ENCODE assay signal across 2 cellular contexts in the genomic region with DNA sequence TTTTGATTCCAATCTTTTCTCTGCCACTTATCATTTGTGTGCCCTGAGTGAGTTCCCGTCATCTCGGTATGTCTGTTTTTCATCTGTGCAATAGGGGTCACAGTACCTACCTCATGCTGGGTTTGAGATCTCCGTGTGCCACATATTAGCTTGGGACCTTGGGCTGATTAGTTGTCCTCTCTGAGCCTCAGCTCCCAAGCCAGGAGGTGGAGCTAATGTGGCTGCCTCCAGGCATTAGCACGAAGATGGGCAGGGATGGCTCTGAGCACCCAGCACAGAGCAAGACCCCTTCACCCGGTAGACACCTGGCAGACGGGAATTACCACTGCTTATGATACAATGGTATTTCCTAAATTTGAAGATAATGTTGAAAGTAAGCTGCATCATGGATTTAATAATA.
TF ChIP-seq lines count a peak whose summit lies in the region.

No MANE protein-coding gene starts in this region.

TF ChIP-seq in HCT116, 20 proteins besides CTCF, POLR2A, EP300 and RAD21 (continued from another document):
- TF ChIP-seq ZBTB33 (IDR thresholded peaks at IDR 0.05; ENCODE audit: extremely low read depth, insufficient replicate concordance, low read length) (no peak), ELF1 (IDR thresholded peaks at IDR 0.05; ENCODE audit: borderline replicate concordance, low read depth) (no peak), POLR2AphosphoS5 (IDR thresholded peaks at IDR 0.05; ENCODE audit: low read depth, low read length) (no peak), TCF7L2 (IDR thresholded peaks at IDR 0.05; ENCODE audit: borderline replicate concordance, extremely low read depth, insufficient read depth, insufficient read length) (no peak), CEBPB (IDR thresholded peaks at IDR 0.05; ENCODE audit: low read depth) (no peak), REST (IDR thresholded peaks at IDR 0.05; ENCODE audit: low read depth) (no peak), EZH2phosphoT487 (IDR thresholded peaks at IDR 0.05; ENCODE audit: borderline replicate concordance) (no peak), YY1 (IDR thresholded peaks at IDR 0.05; ENCODE audit: extremely low read depth, insufficient replicate concordance, low read depth, low read length) (no peak)

TF ChIP-seq in SK-N-SH treated with all-trans-retinoic acid at 6 μM for 48 hours, 23 proteins besides CTCF, POLR2A, EP300 and RAD21 (continued from another document):
- TF ChIP-seq, protein P1, sequence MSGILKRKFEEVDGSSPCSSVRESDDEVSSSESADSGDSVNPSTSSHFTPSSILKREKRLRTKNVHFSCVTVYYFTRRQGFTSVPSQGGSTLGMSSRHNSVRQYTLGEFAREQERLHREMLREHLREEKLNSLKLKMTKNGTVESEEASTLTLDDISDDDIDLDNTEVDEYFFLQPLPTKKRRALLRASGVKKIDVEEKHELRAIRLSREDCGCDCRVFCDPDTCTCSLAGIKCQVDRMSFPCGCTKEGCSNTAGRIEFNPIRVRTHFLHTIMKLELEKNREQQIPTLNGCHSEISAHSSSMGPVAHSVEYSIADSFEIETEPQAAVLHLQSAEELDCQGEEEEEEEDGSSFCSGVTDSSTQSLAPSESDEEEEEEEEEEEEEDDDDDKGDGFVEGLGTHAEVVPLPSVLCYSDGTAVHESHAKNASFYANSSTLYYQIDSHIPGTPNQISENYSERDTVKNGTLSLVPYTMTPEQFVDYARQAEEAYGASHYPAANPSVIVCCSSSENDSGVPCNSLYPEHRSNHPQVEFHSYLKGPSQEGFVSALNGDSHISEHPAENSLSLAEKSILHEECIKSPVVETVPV (CRISPR knock-in tag; IDR thresholded peaks at IDR 0.05), result no peak
- TF ChIP-seq ZNF8 (CRISPR knock-in tag; IDR thresholded peaks at IDR 0.05) (no peak), TSHZ2 (CRISPR knock-in tag; IDR thresholded peaks at IDR 0.05) (no peak), TOX (CRISPR knock-in tag; IDR thresholded peaks at IDR 0.05; ENCODE audit: borderline replicate concordance) (no peak), SNAI2 (CRISPR knock-in tag; IDR thresholded peaks at IDR 0.05) (no peak), ZC3H10 (CRISPR knock-in tag; IDR thresholded peaks at IDR 0.05) (no peak), ZNF565 (CRISPR knock-in tag; conservative IDR thresholded peaks at IDR 0.05; ENCODE audit: low read depth) (no peak)
